In the genomic region with DNA sequence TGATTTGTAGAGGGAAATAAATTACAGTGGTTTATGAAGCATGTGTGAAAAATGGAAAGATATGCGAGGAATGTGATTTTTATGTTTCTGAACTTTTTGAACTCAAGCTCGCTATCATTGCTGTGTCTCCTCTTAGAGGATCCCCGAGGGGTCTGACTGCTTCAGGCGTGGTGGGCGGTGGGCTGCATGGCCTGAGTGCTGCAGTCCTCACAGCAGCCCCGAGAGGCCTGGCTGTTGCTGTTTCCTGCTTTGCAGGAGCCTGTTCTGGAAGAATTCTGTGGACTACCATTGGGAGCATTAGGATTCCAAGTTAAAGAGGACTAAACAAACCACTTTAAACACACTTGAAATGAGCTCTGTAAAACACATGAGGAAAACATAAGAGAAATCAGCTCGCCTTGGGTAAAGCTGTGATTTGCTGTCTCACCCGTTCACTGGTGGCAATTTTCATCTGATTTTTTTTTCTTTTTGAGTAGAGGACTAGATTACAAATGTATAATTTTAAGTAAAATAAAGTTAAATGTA, we compare ENCODE assay signal across 12 cellular contexts.
DNase-seq lines count a peak whose midpoint lies in the region; ATAC-seq and TF ChIP-seq lines count a peak whose summit lies in the region.
"Had no signal": no experiment of that assay in that cellular context is flagged by ENCODE, and none has a peak within 500 bp of the region (broad histone marks: within the 10 kb centered on the region; RNA-seq: fewer than 3 reads in every experiment).

No MANE protein-coding gene starts in this region.

- peaks cover 7% of the 10 kb centered on the region for H3K36me3 ChIP-seq in CD4-positive, CD25-positive, alpha-beta regulatory T cell (ENCODE audit: control insufficient read depth, insufficient read depth, low read length)
- H3K36me3 ChIP-seq in SK-N-MC (ENCODE audit: insufficient read depth, low read length) = no peaks in the 10 kb centered on the region
- H3K36me3 ChIP-seq in psoas muscle (ENCODE audit: insufficient read depth in 1 of 2, low read depth in 1 of 2) = no peaks in the 10 kb centered on the region

- ATAC-seq in CD4-positive, CD25-positive, alpha-beta regulatory T cell (ENCODE audit: low read depth in 2 of 2) = no peak
- ATAC-seq in psoas muscle = no peak
- no peak for ATAC-seq in GM18870 (IDR thresholded peaks at IDR 0.05; ENCODE audit: unreplicated experiment)
- no peak for ATAC-seq in GM19395 (IDR thresholded peaks at IDR 0.05; ENCODE audit: unreplicated experiment)
- ATAC-seq: stimulated activated naive B cell treated with anti-CD40 and anti-IgM and Interleukin-4, amounts not matched to agents 10 μg/mL and 1 μg/mL and 100 μg/mL, for 72 hours had no signal

- H3K27me3 Mint-ChIP-seq in CD4-positive, CD25-positive, alpha-beta regulatory T cell = no peaks in the 10 kb centered on the region
- H3K27me3 Mint-ChIP-seq: CD8-positive, alpha-beta memory T cell; stimulated activated naive B cell treated with anti-CD40 and anti-IgM and Interleukin-4, amounts not matched to agents 10 μg/mL and 1 μg/mL and 100 μg/mL, for 72 hours had no signal

- 32 to 49% (median 43%) methylated on average over 8 of the region's 8 CpGs for WGBS in psoas muscle, 3 donors

- peaks cover 9 to 72% (median 40%) of the 10 kb centered on the region in 4 donors for H3K4me1 Mint-ChIP-seq in CD4-positive, CD25-positive, alpha-beta regulatory T cell

- H3K27ac ChIP-seq in CD4-positive, CD25-positive, alpha-beta regulatory T cell (ENCODE audit: insufficient read depth, low read length, poor library complexity, severe bottlenecking) = no peak overlapping the region
- H3K27ac ChIP-seq in SK-N-MC (peak overlapping the region; percentile 73; the same call in 1 of the 2 replicates), psoas muscle (peak overlapping the region; percentile 36)

- no peak for TF ChIP-seq CTCF in fibroblast of pulmonary artery (IDR thresholded peaks at IDR 0.05; ENCODE audit: low read length, missing control alignments)
- TF ChIP-seq CTCF in psoas muscle (IDR thresholded peaks at IDR 0.05) = no peak

- no peaks in the 10 kb centered on the region for H3K4me1 ChIP-seq in CD4-positive, CD25-positive, alpha-beta regulatory T cell (ENCODE audit: control insufficient read depth, insufficient read depth, low read length, poor library complexity, severe bottlenecking)
- peaks cover 82% of the 10 kb centered on the region for H3K4me1 ChIP-seq in psoas muscle

- peak overlapping the region in 2 of 3 donors; percentile 22 to 30 for H3K27ac Mint-ChIP-seq in CD4-positive, CD25-positive, alpha-beta regulatory T cell
- H3K27ac Mint-ChIP-seq: stimulated activated naive B cell treated with anti-CD40 and anti-IgM and Interleukin-4, amounts not matched to agents 10 μg/mL and 1 μg/mL and 100 μg/mL, for 72 hours had no signal

- no peaks in the 10 kb centered on the region for H3K9me3 Mint-ChIP-seq in CD4-positive, CD25-positive, alpha-beta regulatory T cell
- H3K9me3 Mint-ChIP-seq: CD8-positive, alpha-beta memory T cell; stimulated activated naive B cell treated with anti-CD40 and anti-IgM and Interleukin-4, amounts not matched to agents 10 μg/mL and 1 μg/mL and 100 μg/mL, for 72 hours had no signal

- peak overlapping the region; percentile 14 for H3K9ac ChIP-seq in SK-N-MC (ENCODE audit: insufficient read length)

- H3K36me3 Mint-ChIP-seq in CD4-positive, CD25-positive, alpha-beta regulatory T cell = peaks cover 5% of the 10 kb centered on the region

- H3K4me3 Mint-ChIP-seq in CD4-positive, CD25-positive, alpha-beta regulatory T cell = no peak overlapping the region
- H3K4me3 Mint-ChIP-seq: CD8-positive, alpha-beta memory T cell; stimulated activated naive B cell treated with anti-CD40 and anti-IgM and Interleukin-4, amounts not matched to agents 10 μg/mL and 1 μg/mL and 100 μg/mL, for 72 hours had no signal

- intact Hi-C loops in psoas muscle (cut with DNase I) = loop anchor here (5.0 to 10.0 kb wide), 2 partner anchors 44 to 296 kb away; partner anchors contain the start of gene ANKRD10 (in 1 of the 2)

- no peak for DNase-seq in CD4-positive, CD25-positive, alpha-beta regulatory T cell
- DNase-seq in SK-N-MC (ENCODE audit: low read depth, low spot score) (no peak), fibroblast of pulmonary artery (ENCODE audit: low read depth) (no peak), psoas muscle (no peak), OCI-M1 (lab: John Stamatoyannopoulos, UW) (no peak), nucleus accumbens (lab: John Stamatoyannopoulos, UW) (no peak)
- DNase-seq: activated naive CD4-positive, alpha-beta T cell; CD8-positive, alpha-beta memory T cell; left cardiac atrium; stimulated activated naive B cell treated with anti-CD40 and anti-IgM and Interleukin-4, amounts not matched to agents 10 μg/mL and 1 μg/mL and 100 μg/mL, for 72 hours had no signal

- H3K27me3 ChIP-seq in CD4-positive, CD25-positive, alpha-beta regulatory T cell (ENCODE audit: control insufficient read depth, insufficient read depth, low read length) = no peaks in the 10 kb centered on the region
- H3K27me3 ChIP-seq in psoas muscle (ENCODE audit: insufficient read depth in 3 of 3, low read length in 2 of 3) = no peaks in the 10 kb centered on the region

- no peak overlapping the region for H3K4me3 ChIP-seq in CD4-positive, CD25-positive, alpha-beta regulatory T cell (ENCODE audit: low read depth, low read length)
- H3K4me3 ChIP-seq in SK-N-MC (peak overlapping the region; percentile 50), fibroblast of pulmonary artery (replicated peaks; ENCODE audit: low read depth, low read length) (peak overlapping the region; percentile 43), psoas muscle (no peak overlapping the region)

- no peaks in the 10 kb centered on the region for H3K9me3 ChIP-seq in CD4-positive, CD25-positive, alpha-beta regulatory T cell (ENCODE audit: control insufficient read depth in 2 of 2, low read length in 2 of 2)
- no peaks in the 10 kb centered on the region for H3K9me3 ChIP-seq in SK-N-MC (ENCODE audit: low read depth, low read length)
- H3K9me3 ChIP-seq in psoas muscle = no peaks in the 10 kb centered on the region

Comparison
In these comparisons a context has a peak if more than half of its experiments do, and no peak if none do; other contexts are left out.
1. H3K4me3 ChIP-seq: peak in SK-N-MC (single experiment) and fibroblast of pulmonary artery (single experiment); none in CD4-positive, CD25-positive, alpha-beta regulatory T cell (single experiment) and psoas muscle (single experiment).